8 cellular contexts compared by ENCODE assay signal in genomic region chr14:36519431-36520321, GRCh38. TPM values are rescaled to one million over a fixed set of nuclear protein-coding genes. Genes with fewer than 3 reads are reported as not detected.
DNase-seq lines count a peak whose midpoint lies in the region; ATAC-seq and TF ChIP-seq lines count a peak whose summit lies in the region.

TSS of gene NKX2-1 (minus strand) at chr14:36520232. CDS start at chr14:36520129, 103 bp downstream.

- peak within 1 kb of the TSS in 9 of 10 donors; percentile 14 to 45 (median 28) for H3K4me3 ChIP-seq in heart right ventricle
- H3K4me3 ChIP-seq in PC-3 (ENCODE audit: low read length): no peak within 1 kb of the TSS; the same call in 1 of the 2 replicates
- H3K4me3 ChIP-seq in iPS-20b (ENCODE audit: low read length): peak within 1 kb of the TSS; percentile 49; the same call in 1 of the 2 replicates
- H3K4me3 ChIP-seq in upper lobe of right lung: peak within 1 kb of the TSS; percentile 52
- peak within 1 kb of the TSS in 1 of 2 donors; percentile 18 for H3K4me3 ChIP-seq in uterus

- H3K9ac ChIP-seq in PC-3 (ENCODE audit: low read length) (no peak within 1 kb of the TSS), iPS-20b (ENCODE audit: low read depth, low read length) (no peak within 1 kb of the TSS)

- H2AFZ ChIP-seq in PC-3 (ENCODE audit: low read length): peak within 1 kb of the TSS; percentile 61; the same call in 1 of the 2 replicates

- peaks cover 6 to 46% (median 38%) of the 10 kb centered on the region in 9 donors for H3K4me1 ChIP-seq in heart right ventricle
- no peaks in the 10 kb centered on the region for H3K4me1 ChIP-seq in PC-3 (ENCODE audit: insufficient read depth, low read length)
- H3K4me1 ChIP-seq in iPS-20b (ENCODE audit: insufficient read depth, low read length): peaks cover 5% of the 10 kb centered on the region; the same call in 1 of the 2 replicates
- peaks cover 16% of the 10 kb centered on the region for H3K4me1 ChIP-seq in upper lobe of right lung
- H3K4me1 ChIP-seq in uterus: peaks cover 0 to 10% of the 10 kb centered on the region in 2 donors

- intact Hi-C loops in heart right ventricle (cut with DNase I) (loop anchor here in 1 of 10 donors (10.0 kb wide), 1 partner anchor 445 kb away; no protein-coding TSS in a partner anchor), Right ventricle myocardium superior (cut with DNase I) (no loop called here), PC-3 (cut with micrococcal nuclease) (no loop called here), upper lobe of right lung (cut with DNase I) (no loop called here), uterus (cut with DNase I; ENCODE audit: low total_unique reads) (no loop called here)

- no peaks in the 10 kb centered on the region for H3K9me2 ChIP-seq in PC-3 (replicated peaks; ENCODE audit: low read length)

- CTCF ChIA-PET in PC-3 (lab: Charles Lee): no interaction called here

- no peak for TF ChIP-seq POLR2A in uterus (IDR thresholded peaks at IDR 0.05)

- DNase-seq in heart right ventricle: no peak
- no peak for DNase-seq in Right ventricle myocardium superior
- no peak for DNase-seq in PC-3
- DNase-seq in upper lobe of right lung: peak; percentile 89
- DNase-seq in T1000 (lab: John Stamatoyannopoulos, UW): no peak
- DNase-seq in uterus: no peak

- whole genome bisulfite sequencing in heart right ventricle, 2 donors: 0 to 2% methylated on average over 48 to 49 of the region's 49 CpGs

- POLR2A ChIA-PET in PC-3 (lab: Charles Lee; ENCODE audit: unreplicated experiment): no interaction called here

- H3K79me2 ChIP-seq in PC-3 (ENCODE audit: low read length): no peaks in the 10 kb centered on the region

- H4K20me1 ChIP-seq in PC-3 (ENCODE audit: low read length): no peaks in the 10 kb centered on the region

- no peak for ATAC-seq in heart right ventricle
- no peak for ATAC-seq in Right ventricle myocardium superior (ENCODE audit: poor library complexity)
- ATAC-seq in PC-3: no peak; the same call in 1 of the 2 replicates
- peak; percentile 50 for ATAC-seq in upper lobe of right lung
- no peak for ATAC-seq in GM19463 (IDR thresholded peaks at IDR 0.05; ENCODE audit: unreplicated experiment)

- TF ChIP-seq CTCF in heart right ventricle (IDR thresholded peaks at IDR 0.05) (no peak), PC-3 (conservative IDR thresholded peaks at IDR 0.05; ENCODE audit: low read depth, low read length) (no peak), upper lobe of right lung (IDR thresholded peaks at IDR 0.05) (no peak), uterus (IDR thresholded peaks at IDR 0.05) (no peak)

- H3K27ac ChIP-seq in heart right ventricle: no peak within 1 kb of the TSS
- H3K27ac ChIP-seq in PC-3 (ENCODE audit: low read length): no peak within 1 kb of the TSS
- H3K27ac ChIP-seq in iPS-20b (ENCODE audit: low read length): no peak within 1 kb of the TSS
- H3K27ac ChIP-seq in upper lobe of right lung: peak within 1 kb of the TSS; percentile 91
- H3K27ac ChIP-seq in uterus: no peak within 1 kb of the TSS

- peak within 1 kb of the TSS; percentile 53 for H3K4me2 ChIP-seq in PC-3 (ENCODE audit: low read length)

- no peaks in the 10 kb centered on the region for H3F3A ChIP-seq in PC-3 (ENCODE audit: low read length, unreplicated experiment)

- H3K36me3 ChIP-seq in heart right ventricle (no peaks in the 10 kb centered on the region), PC-3 (ENCODE audit: low read depth, low read length) (no peaks in the 10 kb centered on the region), iPS-20b (ENCODE audit: insufficient read depth, low read depth, low read length) (no peaks in the 10 kb centered on the region), upper lobe of right lung (no peaks in the 10 kb centered on the region), uterus (no peaks in the 10 kb centered on the region)

- H3K9me3 ChIP-seq in heart right ventricle (no peaks in the 10 kb centered on the region), PC-3 (ENCODE audit: low read length) (no peaks in the 10 kb centered on the region), iPS-20b (ENCODE audit: insufficient read depth, low read depth, low read length) (no peaks in the 10 kb centered on the region; the same call in 1 of the 2 replicates), upper lobe of right lung (no peaks in the 10 kb centered on the region), uterus (no peaks in the 10 kb centered on the region)

- BruUV-seq in PC-3 (replicated peaks; lab: Mats Ljungman, UMichigan): no TSS peak

- peaks cover 62 to 100% (median 100%) of the 10 kb centered on the region in 7 donors for H3K27me3 ChIP-seq in heart right ventricle
- H3K27me3 ChIP-seq in PC-3 (ENCODE audit: low read length): peaks cover 26% of the 10 kb centered on the region
- peaks cover 100% of the 10 kb centered on the region for H3K27me3 ChIP-seq in iPS-20b (ENCODE audit: insufficient read depth, low read length)
- H3K27me3 ChIP-seq in upper lobe of right lung: peaks cover 95% of the 10 kb centered on the region
- peaks cover 5 to 55% of the 10 kb centered on the region in 2 donors for H3K27me3 ChIP-seq in uterus

RNA-seq across cellular contexts. Expression of gene NKX2-1, which starts in this region (rescaled TPM):
- total RNA-seq in heart right ventricle (not detected), Right ventricle myocardium superior (not detected), PC-3 (2014; rRNA removed) (not detected in 2 replicates), upper lobe of right lung (177 TPM), uterus (not detected)
- not detected for polyA plus RNA-seq in heart right ventricle

Comparison
In these comparisons a context has a peak if more than half of its experiments do, and no peak if none do; other contexts are left out.
1. RNA of gene NKX2-1 (total RNA-seq): 177 TPM in upper lobe of right lung (single experiment); not detected in heart right ventricle, not detected in Right ventricle myocardium superior (single experiment), not detected in PC-3 and not detected in uterus; every median in the first group is over 100 times any median in the second.